ENCODE assay signal across 8 cellular contexts in genomic region chr7:66075590-66076458, GRCh38. TPM values are rescaled to one million over a fixed set of nuclear protein-coding genes. Genes with fewer than 3 reads are reported as not detected.
A peak's percentile ranks its signal among the peaks of the same experiment; 100 is the strongest.
DNase-seq lines count a peak whose midpoint lies in the region; ATAC-seq and TF ChIP-seq lines count a peak whose summit lies in the region.

TSS of gene ASL (plus strand) at chr7:66075819. CDS start at chr7:66076082, 263 bp downstream.

- CTCF ChIA-PET in A673 (lab: Charles Lee): no interaction called here

- peak; percentile 30; the same call in 1 of the 2 replicates for TF ChIP-seq CTCF in A673 (conservative IDR thresholded peaks at IDR 0.05; ENCODE audit: low read depth, low read length)
- 0 out of 2 replicates have a peak, but pooled peaks have one; percentile 2 for TF ChIP-seq CTCF in WERI-Rb-1 (IDR thresholded peaks at IDR 0.05; ENCODE audit: low read depth, low read length)
- no peak for TF ChIP-seq CTCF in breast epithelium (IDR thresholded peaks at IDR 0.05)

- ATAC-seq in GM18861 (IDR thresholded peaks at IDR 0.05; ENCODE audit: unreplicated experiment): peak; percentile 98
- ATAC-seq in HG03095 (IDR thresholded peaks at IDR 0.05; ENCODE audit: unreplicated experiment): peak; percentile 99

- H3K4me1 ChIP-seq in A673 (ENCODE audit: insufficient read depth, low read length, poor library complexity, severe bottlenecking): no peaks in the 10 kb centered on the region
- peaks cover 0 to 7% of the 10 kb centered on the region in 2 donors for H3K4me1 ChIP-seq in breast epithelium
- peaks cover 4% of the 10 kb centered on the region; the same call in 1 of the 2 replicates for H3K4me1 ChIP-seq in iPS-20b (ENCODE audit: insufficient read depth, low read length)

- H3K27me3 ChIP-seq in A673 (replicated peaks; ENCODE audit: insufficient read depth, low read depth, low read length, poor library complexity): no peaks in the 10 kb centered on the region
- H3K27me3 ChIP-seq in WERI-Rb-1 (ENCODE audit: insufficient read depth, low read depth, severe bottlenecking): no peaks in the 10 kb centered on the region
- no peaks in the 10 kb centered on the region for H3K27me3 ChIP-seq in breast epithelium
- no peaks in the 10 kb centered on the region for H3K27me3 ChIP-seq in iPS-20b (ENCODE audit: insufficient read depth, low read length)

- DNase-seq in A673 (ENCODE audit: low spot score): peak; percentile 92
- peak; percentile 96 for DNase-seq in NCI-H2196 (lab: John Stamatoyannopoulos, UW; ENCODE audit: unreplicated experiment)
- peak; percentile 92 for DNase-seq in WERI-Rb-1
- peak; percentile 92 for DNase-seq in breast epithelium (ENCODE audit: low spot score in 2 of 2)

- H3K9ac ChIP-seq in iPS-20b (ENCODE audit: low read depth, low read length): peak within 1 kb of the TSS; percentile 84

- POLR2A ChIA-PET in A673 (lab: Charles Lee; ENCODE audit: low non-redundant PET): interaction anchor here (0.6 kb wide), 1 partner anchor 1839 kb away, joined by 4 read pairs; no protein-coding TSS in a partner anchor

- TSS peak; percentile 77 for BruUV-seq in A673 (replicated peaks; lab: Mats Ljungman, UMichigan)

- H3K4me3 ChIP-seq in A673 (ENCODE audit: low read depth, low read length, poor library complexity, severe bottlenecking) (peak within 1 kb of the TSS; percentile 77), WERI-Rb-1 (ENCODE audit: low read depth, low read length) (peak within 1 kb of the TSS; percentile 77), breast epithelium (peak within 1 kb of the TSS; percentile 81 to 92 (median 84)), iPS-20b (ENCODE audit: low read length) (peak within 1 kb of the TSS; percentile 95), skin epidermis (peak within 1 kb of the TSS; percentile 52 to 85 (median 75))

- intact Hi-C loops in A673 (cut with micrococcal nuclease; ENCODE audit: unreplicated experiment) (no loop called here), breast epithelium (cut with DNase I; ENCODE audit: low total_unique reads) (no loop called here)

- no peaks in the 10 kb centered on the region for H3K9me3 ChIP-seq in A673 (ENCODE audit: low read depth, low read length, poor library complexity, severe bottlenecking)
- no peaks in the 10 kb centered on the region for H3K9me3 ChIP-seq in WERI-Rb-1 (ENCODE audit: severe bottlenecking)
- no peaks in the 10 kb centered on the region for H3K9me3 ChIP-seq in breast epithelium
- no peaks in the 10 kb centered on the region for H3K9me3 ChIP-seq in iPS-20b (ENCODE audit: insufficient read depth, low read depth, low read length)

- no peaks in the 10 kb centered on the region for H3K36me3 ChIP-seq in A673 (ENCODE audit: insufficient read depth, low read length, poor library complexity, severe bottlenecking)
- peaks cover 7% of the 10 kb centered on the region for H3K36me3 ChIP-seq in WERI-Rb-1
- H3K36me3 ChIP-seq in breast epithelium: no peaks in the 10 kb centered on the region
- H3K36me3 ChIP-seq in iPS-20b (ENCODE audit: insufficient read depth, low read depth, low read length): no peaks in the 10 kb centered on the region

- H3K27ac ChIP-seq in A673 (ENCODE audit: low read depth, low read length, poor library complexity, severe bottlenecking) (peak within 1 kb of the TSS; percentile 73), WERI-Rb-1 (peak within 1 kb of the TSS; percentile 75), breast epithelium (peak within 1 kb of the TSS; percentile 71 to 84), iPS-20b (ENCODE audit: low read length) (no peak within 1 kb of the TSS), skin epidermis (peak within 1 kb of the TSS in 19 of 21 experiments; percentile 18 to 84 (median 75))

- peak; percentile 18 for TF ChIP-seq POLR2A in breast epithelium (IDR thresholded peaks at IDR 0.05)

RNA-seq across cellular contexts. Expression of gene ASL, which starts in this region (rescaled TPM):
- 10.7 and 14.3 TPM in 2 replicates for total RNA-seq in A673 (2021)
- total RNA-seq in breast epithelium: 10 to 100 TPM; 31.9 to 39.8 (median 33.1) TPM

Comparison
In these comparisons a context has a peak if more than half of its experiments do, and no peak if none do; other contexts are left out.
1. CTCF ChIP-seq: peak in A673 (single experiment) and WERI-Rb-1 (single experiment); none in breast epithelium (0 of 3).
2. Peak in every context shown above with its lines, with median percentiles within 50 percentile points of each other: DNase-seq and H3K4me3 ChIP-seq.